Comparison of ENCODE assay signal across 1 cellular context in the genomic region with DNA sequence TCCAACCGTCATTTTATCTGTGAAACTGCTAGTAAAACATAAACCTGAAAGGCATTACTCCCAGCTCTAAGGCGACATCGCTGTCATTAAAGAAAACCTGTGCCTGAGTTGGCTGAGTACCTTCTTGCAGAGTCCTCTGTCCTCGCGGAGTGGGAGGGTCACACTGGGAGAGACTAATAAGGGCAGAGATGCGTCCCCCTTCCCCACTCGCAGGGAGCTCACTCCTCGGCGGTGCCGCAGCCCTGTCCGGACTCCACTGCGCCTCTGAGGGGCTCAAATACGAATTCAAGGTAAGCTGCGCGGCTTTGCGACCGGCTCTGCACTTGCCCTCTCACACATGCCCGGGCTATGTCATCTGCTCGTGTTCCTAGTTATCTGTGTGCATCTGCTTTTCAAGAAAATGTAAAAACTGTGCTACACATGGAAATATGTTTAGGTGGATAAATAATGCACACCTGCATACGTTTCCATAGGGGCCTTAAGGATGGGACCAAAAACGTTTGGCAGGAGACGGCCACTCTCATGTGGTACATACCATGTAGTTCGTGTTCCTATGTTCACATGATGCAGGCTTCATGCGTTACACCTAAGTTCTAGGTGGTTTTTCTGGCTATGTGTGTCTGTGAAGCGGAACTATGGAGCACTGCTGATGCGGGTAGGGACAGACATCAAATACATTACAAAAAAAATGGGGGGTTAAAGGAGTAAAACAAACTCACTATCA.
TF ChIP-seq lines count a peak whose summit lies in the region.

A gene (plus strand): TSS at position 206 of the 724 bp plus-strand sequence. CDS start 13,012 bp downstream, outside the sequence.

TF ChIP-seq in HEK293, 187 proteins besides CTCF, POLR2A, EP300 and RAD21 (continued from another document):
- TF ChIP-seq, protein P1, sequence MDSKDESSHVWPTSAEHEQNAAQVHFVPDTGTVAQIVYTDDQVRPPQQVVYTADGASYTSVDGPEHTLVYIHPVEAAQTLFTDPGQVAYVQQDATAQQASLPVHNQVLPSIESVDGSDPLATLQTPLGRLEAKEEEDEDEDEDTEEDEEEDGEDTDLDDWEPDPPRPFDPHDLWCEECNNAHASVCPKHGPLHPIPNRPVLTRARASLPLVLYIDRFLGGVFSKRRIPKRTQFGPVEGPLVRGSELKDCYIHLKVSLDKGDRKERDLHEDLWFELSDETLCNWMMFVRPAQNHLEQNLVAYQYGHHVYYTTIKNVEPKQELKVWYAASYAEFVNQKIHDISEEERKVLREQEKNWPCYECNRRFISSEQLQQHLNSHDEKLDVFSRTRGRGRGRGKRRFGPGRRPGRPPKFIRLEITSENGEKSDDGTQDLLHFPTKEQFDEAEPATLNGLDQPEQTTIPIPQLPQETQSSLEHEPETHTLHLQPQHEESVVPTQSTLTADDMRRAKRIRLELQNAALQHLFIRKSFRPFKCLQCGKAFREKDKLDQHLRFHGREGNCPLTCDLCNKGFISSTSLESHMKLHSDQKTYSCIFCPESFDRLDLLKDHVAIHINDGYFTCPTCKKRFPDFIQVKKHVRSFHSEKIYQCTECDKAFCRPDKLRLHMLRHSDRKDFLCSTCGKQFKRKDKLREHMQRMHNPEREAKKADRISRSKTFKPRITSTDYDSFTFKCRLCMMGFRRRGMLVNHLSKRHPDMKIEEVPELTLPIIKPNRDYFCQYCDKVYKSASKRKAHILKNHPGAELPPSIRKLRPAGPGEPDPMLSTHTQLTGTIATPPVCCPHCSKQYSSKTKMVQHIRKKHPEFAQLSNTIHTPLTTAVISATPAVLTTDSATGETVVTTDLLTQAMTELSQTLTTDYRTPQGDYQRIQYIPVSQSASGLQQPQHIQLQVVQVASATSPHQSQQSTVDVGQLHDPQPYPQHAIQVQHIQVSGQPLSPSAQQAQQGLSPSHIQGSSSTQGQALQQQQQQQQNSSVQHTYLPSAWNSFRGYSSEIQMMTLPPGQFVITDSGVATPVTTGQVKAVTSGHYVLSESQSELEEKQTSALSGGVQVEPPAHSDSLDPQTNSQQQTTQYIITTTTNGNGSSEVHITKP (tag by site-specific recombination; IDR thresholded peaks at IDR 0.05): peak; percentile 94
- TF ChIP-seq, protein P2, sequence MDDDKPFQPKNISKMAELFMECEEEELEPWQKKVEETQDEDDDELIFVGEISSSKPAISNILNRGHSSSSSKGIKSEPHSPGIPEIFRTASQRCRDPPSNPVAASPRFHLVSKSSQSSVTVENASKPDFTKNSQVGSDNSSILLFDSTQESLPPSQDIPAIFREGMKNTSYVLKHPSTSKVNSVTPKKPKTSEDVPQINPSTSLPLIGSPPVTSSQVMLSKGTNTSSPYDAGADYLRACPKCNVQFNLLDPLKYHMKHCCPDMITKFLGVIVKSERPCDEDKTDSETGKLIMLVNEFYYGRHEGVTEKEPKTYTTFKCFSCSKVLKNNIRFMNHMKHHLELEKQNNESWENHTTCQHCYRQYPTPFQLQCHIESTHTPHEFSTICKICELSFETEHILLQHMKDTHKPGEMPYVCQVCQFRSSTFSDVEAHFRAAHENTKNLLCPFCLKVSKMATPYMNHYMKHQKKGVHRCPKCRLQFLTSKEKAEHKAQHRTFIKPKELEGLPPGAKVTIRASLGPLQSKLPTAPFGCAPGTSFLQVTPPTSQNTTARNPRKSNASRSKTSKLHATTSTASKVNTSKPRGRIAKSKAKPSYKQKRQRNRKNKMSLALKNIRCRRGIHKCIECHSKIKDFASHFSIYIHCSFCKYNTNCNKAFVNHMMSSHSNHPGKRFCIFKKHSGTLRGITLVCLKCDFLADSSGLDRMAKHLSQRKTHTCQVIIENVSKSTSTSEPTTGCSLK (tag by site-specific recombination; IDR thresholded peaks at IDR 0.05): no peak
- TF ChIP-seq GLIS1 (tag by site-specific recombination; IDR thresholded peaks at IDR 0.05) (no peak), ZFP37 (tag by site-specific recombination; IDR thresholded peaks at IDR 0.05) (no peak), ZNF600 (tag by site-specific recombination; IDR thresholded peaks at IDR 0.05) (peak; percentile 85), TCF7L2 (IDR thresholded peaks at IDR 0.05; ENCODE audit: borderline replicate concordance, low read depth, low read length) (no peak), IKZF3 (tag by site-specific recombination; IDR thresholded peaks at IDR 0.05) (no peak), ZNF654 (tag by site-specific recombination; IDR thresholded peaks at IDR 0.05; ENCODE audit: low read depth) (no peak), ZBTB17 (tag by site-specific recombination; IDR thresholded peaks at IDR 0.05) (peak; percentile 86), ZNF549 (tag by site-specific recombination; IDR thresholded peaks at IDR 0.05) (no peak), ZEB2 (tag by site-specific recombination; IDR thresholded peaks at IDR 0.05) (no peak; the same call in 1 of the 2 replicates), ZNF571 (tag by site-specific recombination; IDR thresholded peaks at IDR 0.05) (no peak), ZNF335 (tag by site-specific recombination; conservative IDR thresholded peaks at IDR 0.05) (peak; percentile 97), ZNF777 (tag by site-specific recombination; IDR thresholded peaks at IDR 0.05; ENCODE audit: borderline replicate concordance) (no peak), ZNF701 (tag by site-specific recombination; IDR thresholded peaks at IDR 0.05) (no peak), ZBTB21 (tag by site-specific recombination; IDR thresholded peaks at IDR 0.05) (no peak), MEIS1 (CRISPR knock-in tag; IDR thresholded peaks at IDR 0.05; ENCODE audit: borderline replicate concordance) (no peak), ZNF610 (tag by site-specific recombination; IDR thresholded peaks at IDR 0.05; ENCODE audit: borderline replicate concordance) (no peak), FEZF1 (tag by site-specific recombination; IDR thresholded peaks at IDR 0.05) (no peak), ZBTB48 (tag by site-specific recombination; IDR thresholded peaks at IDR 0.05) (peak; percentile 12; the same call in 1 of the 2 replicates), GLI4 (tag by site-specific recombination; IDR thresholded peaks at IDR 0.05) (no peak), ZNF324 (tag by site-specific recombination; IDR thresholded peaks at IDR 0.05) (no peak), ZNF37A (tag by site-specific recombination; IDR thresholded peaks at IDR 0.05) (no peak), ZNF174 (tag by site-specific recombination; IDR thresholded peaks at IDR 0.05) (no peak), ZNF423 (tag by site-specific recombination; IDR thresholded peaks at IDR 0.05) (no peak), ZNF391 (tag by site-specific recombination; IDR thresholded peaks at IDR 0.05; ENCODE audit: borderline replicate concordance, low read depth) (no peak), ZNF221 (tag by site-specific recombination; IDR thresholded peaks at IDR 0.05; ENCODE audit: borderline replicate concordance) (no peak), ZNF292 (tag by site-specific recombination; IDR thresholded peaks at IDR 0.05; ENCODE audit: borderline replicate concordance, low read depth) (no peak), ZNF138 (tag by site-specific recombination; IDR thresholded peaks at IDR 0.05; ENCODE audit: borderline replicate concordance) (no peak), OVOL3 (tag by site-specific recombination; IDR thresholded peaks at IDR 0.05) (no peak), ZNF16 (tag by site-specific recombination; IDR thresholded peaks at IDR 0.05; ENCODE audit: low read depth) (no peak)
- TF ChIP-seq, protein P3, sequence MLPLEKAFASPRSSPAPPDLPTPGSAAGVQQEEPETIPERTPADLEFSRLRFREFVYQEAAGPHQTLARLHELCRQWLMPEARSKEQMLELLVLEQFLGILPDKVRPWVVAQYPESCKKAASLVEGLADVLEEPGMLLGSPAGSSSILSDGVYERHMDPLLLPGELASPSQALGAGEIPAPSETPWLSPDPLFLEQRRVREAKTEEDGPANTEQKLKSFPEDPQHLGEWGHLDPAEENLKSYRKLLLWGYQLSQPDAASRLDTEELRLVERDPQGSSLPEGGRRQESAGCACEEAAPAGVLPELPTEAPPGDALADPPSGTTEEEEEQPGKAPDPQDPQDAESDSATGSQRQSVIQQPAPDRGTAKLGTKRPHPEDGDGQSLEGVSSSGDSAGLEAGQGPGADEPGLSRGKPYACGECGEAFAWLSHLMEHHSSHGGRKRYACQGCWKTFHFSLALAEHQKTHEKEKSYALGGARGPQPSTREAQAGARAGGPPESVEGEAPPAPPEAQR (tag by site-specific recombination; IDR thresholded peaks at IDR 0.05): no peak
- TF ChIP-seq, protein P4, sequence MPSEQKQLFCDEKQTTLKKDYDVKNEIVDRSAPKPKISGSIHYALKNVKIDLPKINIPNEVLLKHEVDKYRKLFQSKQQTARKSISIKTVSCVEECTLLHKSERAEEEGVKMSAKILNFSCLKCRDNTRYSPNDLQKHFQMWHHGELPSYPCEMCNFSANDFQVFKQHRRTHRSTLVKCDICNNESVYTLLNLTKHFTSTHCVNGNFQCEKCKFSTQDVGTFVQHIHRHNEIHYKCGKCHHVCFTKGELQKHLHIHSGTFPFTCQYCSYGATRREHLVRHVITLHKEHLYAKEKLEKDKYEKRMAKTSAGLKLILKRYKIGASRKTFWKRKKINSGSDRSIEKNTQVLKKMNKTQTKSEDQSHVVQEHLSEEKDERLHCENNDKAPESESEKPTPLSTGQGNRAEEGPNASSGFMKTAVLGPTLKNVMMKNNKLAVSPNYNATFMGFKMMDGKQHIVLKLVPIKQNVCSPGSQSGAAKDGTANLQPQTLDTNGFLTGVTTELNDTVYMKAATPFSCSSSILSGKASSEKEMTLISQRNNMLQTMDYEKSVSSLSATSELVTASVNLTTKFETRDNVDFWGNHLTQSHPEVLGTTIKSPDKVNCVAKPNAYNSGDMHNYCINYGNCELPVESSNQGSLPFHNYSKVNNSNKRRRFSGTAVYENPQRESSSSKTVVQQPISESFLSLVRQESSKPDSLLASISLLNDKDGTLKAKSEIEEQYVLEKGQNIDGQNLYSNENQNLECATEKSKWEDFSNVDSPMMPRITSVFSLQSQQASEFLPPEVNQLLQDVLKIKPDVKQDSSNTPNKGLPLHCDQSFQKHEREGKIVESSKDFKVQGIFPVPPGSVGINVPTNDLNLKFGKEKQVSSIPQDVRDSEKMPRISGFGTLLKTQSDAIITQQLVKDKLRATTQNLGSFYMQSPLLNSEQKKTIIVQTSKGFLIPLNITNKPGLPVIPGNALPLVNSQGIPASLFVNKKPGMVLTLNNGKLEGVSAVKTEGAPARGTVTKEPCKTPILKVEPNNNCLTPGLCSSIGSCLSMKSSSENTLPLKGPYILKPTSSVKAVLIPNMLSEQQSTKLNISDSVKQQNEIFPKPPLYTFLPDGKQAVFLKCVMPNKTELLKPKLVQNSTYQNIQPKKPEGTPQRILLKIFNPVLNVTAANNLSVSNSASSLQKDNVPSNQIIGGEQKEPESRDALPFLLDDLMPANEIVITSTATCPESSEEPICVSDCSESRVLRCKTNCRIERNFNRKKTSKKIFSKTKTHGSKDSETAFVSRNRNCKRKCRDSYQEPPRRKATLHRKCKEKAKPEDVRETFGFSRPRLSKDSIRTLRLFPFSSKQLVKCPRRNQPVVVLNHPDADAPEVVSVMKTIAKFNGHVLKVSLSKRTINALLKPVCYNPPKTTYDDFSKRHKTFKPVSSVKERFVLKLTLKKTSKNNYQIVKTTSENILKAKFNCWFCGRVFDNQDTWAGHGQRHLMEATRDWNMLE (tag by site-specific recombination; conservative IDR thresholded peaks at IDR 0.05; ENCODE audit: low read depth): no peak
- TF ChIP-seq, protein P5, sequence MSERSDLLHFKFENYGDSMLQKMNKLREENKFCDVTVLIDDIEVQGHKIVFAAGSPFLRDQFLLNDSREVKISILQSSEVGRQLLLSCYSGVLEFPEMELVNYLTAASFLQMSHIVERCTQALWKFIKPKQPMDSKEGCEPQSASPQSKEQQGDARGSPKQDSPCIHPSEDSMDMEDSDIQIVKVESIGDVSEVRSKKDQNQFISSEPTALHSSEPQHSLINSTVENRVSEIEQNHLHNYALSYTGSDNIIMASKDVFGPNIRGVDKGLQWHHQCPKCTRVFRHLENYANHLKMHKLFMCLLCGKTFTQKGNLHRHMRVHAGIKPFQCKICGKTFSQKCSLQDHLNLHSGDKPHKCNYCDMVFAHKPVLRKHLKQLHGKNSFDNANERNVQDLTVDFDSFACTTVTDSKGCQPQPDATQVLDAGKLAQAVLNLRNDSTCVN (tag by site-specific recombination; optimal IDR thresholded peaks at IDR 0.05): no peak
- TF ChIP-seq, protein P6, sequence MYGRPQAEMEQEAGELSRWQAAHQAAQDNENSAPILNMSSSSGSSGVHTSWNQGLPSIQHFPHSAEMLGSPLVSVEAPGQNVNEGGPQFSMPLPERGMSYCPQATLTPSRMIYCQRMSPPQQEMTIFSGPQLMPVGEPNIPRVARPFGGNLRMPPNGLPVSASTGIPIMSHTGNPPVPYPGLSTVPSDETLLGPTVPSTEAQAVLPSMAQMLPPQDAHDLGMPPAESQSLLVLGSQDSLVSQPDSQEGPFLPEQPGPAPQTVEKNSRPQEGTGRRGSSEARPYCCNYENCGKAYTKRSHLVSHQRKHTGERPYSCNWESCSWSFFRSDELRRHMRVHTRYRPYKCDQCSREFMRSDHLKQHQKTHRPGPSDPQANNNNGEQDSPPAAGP (tag by site-specific recombination; IDR thresholded peaks at IDR 0.05): 0 out of 2 replicates have a peak, but pooled peaks have one; percentile 15
